ENCODE assay signal across 1 cellular context in genomic region chr6:30041821-30042220, GRCh38.
TF ChIP-seq lines count a peak whose summit lies in the region.

No MANE protein-coding gene starts in this region.

TF ChIP-seq in WTC11, 78 proteins besides CTCF, POLR2A, EP300 and RAD21 (continued from another document):
- TF ChIP-seq MAX (CRISPR knock-in tag; IDR thresholded peaks at IDR 0.05): no peak
- no peak for TF ChIP-seq NR2C2 (CRISPR knock-in tag; IDR thresholded peaks at IDR 0.05)
- TF ChIP-seq ZNF416 (CRISPR knock-in tag; IDR thresholded peaks at IDR 0.05): no peak
- no peak for TF ChIP-seq ZNF532 (CRISPR knock-in tag; IDR thresholded peaks at IDR 0.05; ENCODE audit: borderline replicate concordance)
- TF ChIP-seq SP1 (CRISPR knock-in tag; conservative IDR thresholded peaks at IDR 0.05): no peak
- no peak for TF ChIP-seq ZNF423 (CRISPR knock-in tag; IDR thresholded peaks at IDR 0.05)
- no peak for TF ChIP-seq ATF3 (CRISPR knock-in tag; conservative IDR thresholded peaks at IDR 0.05)
- no peak for TF ChIP-seq ZBTB21 (CRISPR knock-in tag; IDR thresholded peaks at IDR 0.05; ENCODE audit: borderline replicate concordance)
- TF ChIP-seq NFE2L1 (CRISPR knock-in tag; IDR thresholded peaks at IDR 0.05): no peak
- TF ChIP-seq GTF2I (CRISPR knock-in tag; conservative IDR thresholded peaks at IDR 0.05): no peak
TF ChIP-seq in WTC11: peak in this region for 0.
